Comparison of ENCODE assay signal across 9 cellular contexts in the genomic region with DNA sequence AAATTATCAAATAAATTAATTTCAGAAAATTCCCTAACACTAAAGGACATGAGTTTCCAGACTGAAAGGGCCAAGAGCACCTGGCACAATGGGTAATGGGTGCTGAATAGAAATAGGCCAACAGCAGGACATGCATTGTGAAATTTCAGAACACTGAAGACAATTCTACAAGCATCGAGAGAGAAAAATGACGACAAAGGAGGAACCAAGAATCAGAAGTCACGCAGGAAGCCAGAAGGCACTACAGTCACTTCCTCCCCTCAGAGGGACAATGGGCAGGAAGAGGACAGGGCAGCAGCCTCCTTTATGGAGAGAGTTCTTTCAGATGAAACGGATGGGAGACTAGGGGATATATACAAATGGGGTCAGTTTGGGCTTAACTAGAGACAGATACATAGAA. TPM values are rescaled to one million over a fixed set of nuclear protein-coding genes. Genes with fewer than 3 reads are reported as not detected.
A peak's percentile ranks its signal among the peaks of the same experiment; 100 is the strongest.
DNase-seq lines count a peak whose midpoint lies in the region; ATAC-seq, FAIRE-seq and TF ChIP-seq lines count a peak whose summit lies in the region.
"Had no signal": no experiment of that assay in that cellular context is flagged by ENCODE, and none has a peak within 500 bp of the region (broad histone marks: within the 10 kb centered on the region; RNA-seq: fewer than 3 reads in every experiment).

No MANE protein-coding gene starts in this region.

- H3K4me1 ChIP-seq in mucosa of descending colon (ENCODE audit: low read depth) (peaks cover 4% of the 10 kb centered on the region), mesenchymal stem cell (ENCODE audit: control insufficient read depth, insufficient read depth, low read depth, low read length) (no peaks in the 10 kb centered on the region)

- FAIRE-seq in urothelium cell line (lab: Jason Lieb, UNC), result no peak

- intact Hi-C loops in mucosa of descending colon (cut with DNase I, micrococcal nuclease), result no loop called here

- H3K9me3 ChIP-seq in mucosa of descending colon, result no peaks in the 10 kb centered on the region
- no peaks in the 10 kb centered on the region for H3K9me3 ChIP-seq in mesenchymal stem cell (ENCODE audit: control insufficient read depth, low read length)

- no peak overlapping the region for H3K9ac ChIP-seq in mesenchymal stem cell (ENCODE audit: low read length)

- no peaks in the 10 kb centered on the region for H3K27me3 Mint-ChIP-seq in activated naive CD8-positive, alpha-beta T cell treated with anti-CD3 and anti-CD28 coated beads, Interleukin-2, amount 10 ng/mL, durations not matched to agents 7 days and 5 days

- no peak overlapping the region for H3K23ac ChIP-seq in mesenchymal stem cell (ENCODE audit: low read length in 2 of 2)

- no peak overlapping the region for H2AFZ ChIP-seq in mesenchymal stem cell (ENCODE audit: low read depth, low read length)

- no peak overlapping the region for H2BK5ac ChIP-seq in mesenchymal stem cell (ENCODE audit: low read depth, low read length, poor library complexity, severe bottlenecking)

- CTCF ChIA-PET in RWPE1 (lab: Yijun Ruan, JAX), result no interaction called here

- H2BK12ac ChIP-seq in mesenchymal stem cell (ENCODE audit: low read length in 2 of 2), result no peak overlapping the region

- peaks cover 13% of the 10 kb centered on the region for H3K4me1 Mint-ChIP-seq in activated naive CD8-positive, alpha-beta T cell treated with anti-CD3 and anti-CD28 coated beads, Interleukin-2, amount 10 ng/mL, durations not matched to agents 7 days and 5 days

- no peak overlapping the region for H3K27ac ChIP-seq in mesenchymal stem cell (ENCODE audit: low read length, poor library complexity, severe bottlenecking)
- H3K27ac ChIP-seq in RWPE1, result no peak overlapping the region

- no peak overlapping the region for H2BK120ac ChIP-seq in mesenchymal stem cell (ENCODE audit: low read depth, low read length)

- H3K27ac Mint-ChIP-seq in activated naive CD8-positive, alpha-beta T cell treated with anti-CD3 and anti-CD28 coated beads, Interleukin-2, amount 10 ng/mL, durations not matched to agents 7 days and 5 days, result peak overlapping the region; percentile 77

- peaks cover 4% of the 10 kb centered on the region for H3K36me3 Mint-ChIP-seq in activated naive CD8-positive, alpha-beta T cell treated with anti-CD3 and anti-CD28 coated beads, Interleukin-2, amount 10 ng/mL, durations not matched to agents 7 days and 5 days

- no peak overlapping the region for H2AK5ac ChIP-seq in mesenchymal stem cell (ENCODE audit: low read length, severe bottlenecking)

- H3K18ac ChIP-seq in mesenchymal stem cell (ENCODE audit: low read depth in 1 of 2, low read length in 2 of 2), result no peak overlapping the region

- no peak overlapping the region for H4K8ac ChIP-seq in mesenchymal stem cell (ENCODE audit: low read length)

- no peak overlapping the region for H3K4me2 ChIP-seq in mesenchymal stem cell (ENCODE audit: low read length, poor library complexity, severe bottlenecking)

- no peak overlapping the region for H4K91ac ChIP-seq in mesenchymal stem cell (ENCODE audit: low read length)

- H3K4me3 Mint-ChIP-seq in activated naive CD8-positive, alpha-beta T cell treated with anti-CD3 and anti-CD28 coated beads, Interleukin-2, amount 10 ng/mL, durations not matched to agents 7 days and 5 days, result peak overlapping the region; percentile 26

- H3K4ac ChIP-seq in mesenchymal stem cell (ENCODE audit: low read depth in 1 of 2, low read length in 2 of 2), result no peak overlapping the region

- H3K79me1 ChIP-seq in mesenchymal stem cell (replicated peaks; ENCODE audit: low read length, poor library complexity, severe bottlenecking), result no peaks in the 10 kb centered on the region

- WGBS in mesenchymal stem cell, result 61% methylated on average over 3 of the region's 4 CpGs

- H3K27me3 ChIP-seq in mesenchymal stem cell (ENCODE audit: control insufficient read depth in 1 of 2, insufficient read depth in 1 of 2, low read length in 2 of 2), result no peaks in the 10 kb centered on the region

- H3K4me3 ChIP-seq in mucosa of descending colon (no peak overlapping the region), mesenchymal stem cell (ENCODE audit: insufficient read depth in 1 of 2, low read depth in 1 of 2, low read length in 2 of 2) (no peak overlapping the region)

- POLR2A ChIA-PET in activated naive CD8-positive, alpha-beta T cell treated with anti-CD3 and anti-CD28 coated beads, Interleukin-2, amount 10 ng/mL, durations not matched to agents 7 days and 5 days (lab: Charles Lee), result no interaction called here
- POLR2A ChIA-PET in RWPE1 (lab: Yijun Ruan, JAX; ENCODE audit: low non-redundant PET), result no interaction called here

- no peak for TF ChIP-seq CTCF in mucosa of descending colon (IDR thresholded peaks at IDR 0.05)
- TF ChIP-seq CTCF in RWPE1 (conservative IDR thresholded peaks at IDR 0.05; ENCODE audit: low read depth), result no peak

- H2BK15ac ChIP-seq in mesenchymal stem cell (ENCODE audit: low read depth, poor library complexity, severe bottlenecking), result no peak overlapping the region

- no peaks in the 10 kb centered on the region for H3K36me3 ChIP-seq in mucosa of descending colon (ENCODE audit: low read depth)
- H3K36me3 ChIP-seq in mesenchymal stem cell (ENCODE audit: control insufficient read depth in 1 of 2, insufficient read depth in 2 of 2, low read depth in 1 of 2, low read length in 2 of 2), result peaks cover 4 to 12% of the 10 kb centered on the region in 2 experiments

- ATAC-seq in HG03460 (IDR thresholded peaks at IDR 0.05; ENCODE audit: unreplicated experiment) (peak; percentile 67), mucosa of descending colon (peak; percentile 62)
- ATAC-seq in activated naive CD8-positive, alpha-beta T cell treated with anti-CD3 and anti-CD28 coated beads, Interleukin-2, amount 10 ng/mL, durations not matched to agents 7 days and 5 days (ENCODE audit: low read depth), result peak; percentile 82

- no peak overlapping the region for H3K14ac ChIP-seq in mesenchymal stem cell (ENCODE audit: low read length in 2 of 2)

- DNase-seq in GDM1 (lab: John Stamatoyannopoulos, UW), result peak; percentile 69
- DNase-seq in activated naive CD8-positive, alpha-beta T cell treated with anti-CD3 and anti-CD28 coated beads, Interleukin-2, amount 10 ng/mL, durations not matched to agents 7 days and 5 days, result peak; percentile 11
- no peak for DNase-seq in mucosa of descending colon
- no peak for DNase-seq in NCI-H510A (lab: John Stamatoyannopoulos, UW)
- no peak for DNase-seq in mesenchymal stem cell
- DNase-seq in urothelium cell line (ENCODE audit: low spot score), result no peak
- no peak for DNase-seq in RWPE1 (ENCODE audit: low spot score)
- DNase-seq: glutamatergic neuron had no signal

- no peaks in the 10 kb centered on the region for H3K9me3 Mint-ChIP-seq in activated naive CD8-positive, alpha-beta T cell treated with anti-CD3 and anti-CD28 coated beads, Interleukin-2, amount 10 ng/mL, durations not matched to agents 7 days and 5 days

RNA-seq across cellular contexts. Expression of a gene that starts 22.7 kb away (rescaled TPM):
- 10 to 100 TPM; 69.9 to 71.7 TPM for total RNA-seq in activated naive CD8-positive, alpha-beta T cell treated with anti-CD3 and anti-CD28 coated beads, Interleukin-2, amount 10 ng/mL, durations not matched to agents 7 days and 5 days
- 10 to 100 TPM; 66.2 to 76.2 (median 67.7) TPM for total RNA-seq in mucosa of descending colon
- polyA plus RNA-seq in mesenchymal stem cell (2013, experiment 1 of 2), result 159 TPM
- polyA plus RNA-seq in mesenchymal stem cell (2013, experiment 2 of 2), result 168 TPM

RNA-seq across cellular contexts. Expression of a gene that starts 29.6 kb away (rescaled TPM):
- 100 to 1,000 TPM; 393 to 421 TPM for total RNA-seq in activated naive CD8-positive, alpha-beta T cell treated with anti-CD3 and anti-CD28 coated beads, Interleukin-2, amount 10 ng/mL, durations not matched to agents 7 days and 5 days
- total RNA-seq in mucosa of descending colon, result 10 to 100 TPM; 43.4 to 91.1 (median 48.7) TPM
- polyA plus RNA-seq in mesenchymal stem cell (2013, experiment 1 of 2), result 53.6 TPM
- 57.8 TPM for polyA plus RNA-seq in mesenchymal stem cell (2013, experiment 2 of 2)

RNA-seq across cellular contexts. Expression of a gene that starts 36.6 kb away (rescaled TPM):
- total RNA-seq in activated naive CD8-positive, alpha-beta T cell treated with anti-CD3 and anti-CD28 coated beads, Interleukin-2, amount 10 ng/mL, durations not matched to agents 7 days and 5 days, result 10 to 100 TPM; 59.1 to 59.2 TPM
- 10 to 100 TPM; 37.9 to 59.5 (median 39.6) TPM for total RNA-seq in mucosa of descending colon
- 29.5 TPM for polyA plus RNA-seq in mesenchymal stem cell (2013, experiment 1 of 2)
- 32.0 TPM for polyA plus RNA-seq in mesenchymal stem cell (2013, experiment 2 of 2)

Comparison
In these comparisons a context has a peak if more than half of its experiments do, and no peak if none do; other contexts are left out.
1. DNase-seq: peak in GDM1 (single experiment) and activated naive CD8-positive, alpha-beta T cell treated with anti-CD3 and anti-CD28 coated beads, Interleukin-2, amount 10 ng/mL, durations not matched to agents 7 days and 5 days (single experiment); none in mucosa of descending colon (0 of 3), NCI-H510A (single experiment), mesenchymal stem cell (single experiment), urothelium cell line (single experiment) and RWPE1 (single experiment).
2. RNA of a gene that starts 29.6 kb away (total RNA-seq): 393 to 421 TPM in activated naive CD8-positive, alpha-beta T cell treated with anti-CD3 and anti-CD28 coated beads, Interleukin-2, amount 10 ng/mL, durations not matched to agents 7 days and 5 days; 43.4 to 91.1 TPM in mucosa of descending colon; every median in the first group is over 4 times any median in the second.
3. Peak in every context shown above with its lines, with median percentiles within 50 percentile points of each other: ATAC-seq.